ENCODE assay signal across 8 cellular contexts in genomic region chr12:45990468-45991288, GRCh38. TPM values are rescaled to one million over a fixed set of nuclear protein-coding genes. Genes with fewer than 3 reads are reported as not detected.
DNase-seq lines count a peak whose midpoint lies in the region; ATAC-seq, FAIRE-seq and TF ChIP-seq lines count a peak whose summit lies in the region.

A gene with protein sequence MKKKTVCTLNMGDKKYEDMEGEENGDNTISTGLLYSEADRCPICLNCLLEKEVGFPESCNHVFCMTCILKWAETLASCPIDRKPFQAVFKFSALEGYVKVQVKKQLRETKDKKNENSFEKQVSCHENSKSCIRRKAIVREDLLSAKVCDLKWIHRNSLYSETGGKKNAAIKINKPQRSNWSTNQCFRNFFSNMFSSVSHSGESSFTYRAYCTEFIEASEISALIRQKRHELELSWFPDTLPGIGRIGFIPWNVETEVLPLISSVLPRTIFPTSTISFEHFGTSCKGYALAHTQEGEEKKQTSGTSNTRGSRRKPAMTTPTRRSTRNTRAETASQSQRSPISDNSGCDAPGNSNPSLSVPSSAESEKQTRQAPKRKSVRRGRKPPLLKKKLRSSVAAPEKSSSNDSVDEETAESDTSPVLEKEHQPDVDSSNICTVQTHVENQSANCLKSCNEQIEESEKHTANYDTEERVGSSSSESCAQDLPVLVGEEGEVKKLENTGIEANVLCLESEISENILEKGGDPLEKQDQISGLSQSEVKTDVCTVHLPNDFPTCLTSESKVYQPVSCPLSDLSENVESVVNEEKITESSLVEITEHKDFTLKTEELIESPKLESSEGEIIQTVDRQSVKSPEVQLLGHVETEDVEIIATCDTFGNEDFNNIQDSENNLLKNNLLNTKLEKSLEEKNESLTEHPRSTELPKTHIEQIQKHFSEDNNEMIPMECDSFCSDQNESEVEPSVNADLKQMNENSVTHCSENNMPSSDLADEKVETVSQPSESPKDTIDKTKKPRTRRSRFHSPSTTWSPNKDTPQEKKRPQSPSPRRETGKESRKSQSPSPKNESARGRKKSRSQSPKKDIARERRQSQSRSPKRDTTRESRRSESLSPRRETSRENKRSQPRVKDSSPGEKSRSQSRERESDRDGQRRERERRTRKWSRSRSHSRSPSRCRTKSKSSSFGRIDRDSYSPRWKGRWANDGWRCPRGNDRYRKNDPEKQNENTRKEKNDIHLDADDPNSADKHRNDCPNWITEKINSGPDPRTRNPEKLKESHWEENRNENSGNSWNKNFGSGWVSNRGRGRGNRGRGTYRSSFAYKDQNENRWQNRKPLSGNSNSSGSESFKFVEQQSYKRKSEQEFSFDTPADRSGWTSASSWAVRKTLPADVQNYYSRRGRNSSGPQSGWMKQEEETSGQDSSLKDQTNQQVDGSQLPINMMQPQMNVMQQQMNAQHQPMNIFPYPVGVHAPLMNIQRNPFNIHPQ (N-terminal part only) (minus strand): TSS chr12:45990574. CDS start chr12:45964167, 26,407 bp downstream.

- peak within 1 kb of the TSS; percentile 100 for H3K27ac Mint-ChIP-seq in activated CD4-positive, alpha-beta T cell treated with anti-CD3 and anti-CD28 coated beads for 36 hours

- DNase-seq in GM19239 (ENCODE audit: insufficient read length, low spot score) (peak; percentile 67), NCI-H524 (lab: John Stamatoyannopoulos, UW) (peak; percentile 98 to 99), choroid plexus epithelial cell (ENCODE audit: low read depth) (peak; percentile 100), kidney epithelial cell (ENCODE audit: low read depth) (peak; percentile 99)
- DNase-seq in activated CD4-positive, alpha-beta T cell treated with anti-CD3 and anti-CD28 coated beads for 36 hours: peak; percentile 100
- DNase-seq in stimulated activated CD4-positive, alpha-beta T cell treated with anti-CD3 and anti-CD28 coated beads, Interleukin-15, amount 100 ng/mL, for 48 hours (ENCODE audit: low read depth in 2 of 2): peak; percentile 100

- H3K27me3 ChIP-seq in BLaER1 (no peaks in the 10 kb centered on the region), kidney epithelial cell (ENCODE audit: control insufficient read depth, insufficient read depth, low read length) (no peaks in the 10 kb centered on the region)

- no peaks in the 10 kb centered on the region for H3K27me3 Mint-ChIP-seq in activated CD4-positive, alpha-beta T cell treated with anti-CD3 and anti-CD28 coated beads for 36 hours

- H3K4me1 ChIP-seq in BLaER1: peaks cover 50% of the 10 kb centered on the region

- peaks cover 34% of the 10 kb centered on the region for H3K4me1 Mint-ChIP-seq in activated CD4-positive, alpha-beta T cell treated with anti-CD3 and anti-CD28 coated beads for 36 hours

- intact Hi-C loops in activated CD4-positive, alpha-beta T cell treated with anti-CD3 and anti-CD28 coated beads for 36 hours (cut with DNase I, micrococcal nuclease): loop anchor here (1.0 to 10.0 kb wide), 17 partner anchors 82 to 1224 kb away; partner anchors contain the start of genes SLC38A2 (in 2 of the 2) and ARID2 (in 1 of the 2)

- CTCF ChIA-PET in activated CD4-positive, alpha-beta T cell treated with anti-CD3 and anti-CD28 coated beads for 36 hours (lab: Charles Lee): interaction anchor here (0.6 to 1.8 kb wide), 18 partner anchors 10 to 1320 kb away, joined by 3 to 6 read pairs (median 3); no protein-coding TSS in a partner anchor

- H3K36me3 Mint-ChIP-seq in activated CD4-positive, alpha-beta T cell treated with anti-CD3 and anti-CD28 coated beads for 36 hours (ENCODE audit: low read depth): peaks cover 24% of the 10 kb centered on the region

- peak within 1 kb of the TSS; percentile 90 for H3K4me2 ChIP-seq in BLaER1

- H3K36me3 ChIP-seq in BLaER1 (peaks cover 15% of the 10 kb centered on the region; the same call in 1 of the 2 replicates), kidney epithelial cell (ENCODE audit: control insufficient read depth, insufficient read depth, low read length) (no peaks in the 10 kb centered on the region)

- H3K9me3 Mint-ChIP-seq in activated CD4-positive, alpha-beta T cell treated with anti-CD3 and anti-CD28 coated beads for 36 hours (ENCODE audit: low read depth): no peaks in the 10 kb centered on the region

- peak within 1 kb of the TSS; percentile 93 for H3K4me3 Mint-ChIP-seq in activated CD4-positive, alpha-beta T cell treated with anti-CD3 and anti-CD28 coated beads for 36 hours

- FAIRE-seq in GM19239 (lab: Jason Lieb, UNC): peak; percentile 95

- peak within 1 kb of the TSS; percentile 97 for H3K27ac ChIP-seq in BLaER1

- peaks cover 40% of the 10 kb centered on the region for H4K20me1 ChIP-seq in BLaER1

- peak; percentile 65 for ATAC-seq in HG03457 (IDR thresholded peaks at IDR 0.05; ENCODE audit: unreplicated experiment)
- peak; percentile 79 for ATAC-seq in activated CD4-positive, alpha-beta T cell treated with anti-CD3 and anti-CD28 coated beads for 36 hours

- H3K9me3 ChIP-seq in BLaER1: no peaks in the 10 kb centered on the region

- peak; percentile 90 for TF ChIP-seq CTCF in choroid plexus epithelial cell (conservative IDR thresholded peaks at IDR 0.05; ENCODE audit: low read depth, low read length)
- TF ChIP-seq CTCF in kidney epithelial cell (IDR thresholded peaks at IDR 0.05; ENCODE audit: insufficient read depth, low read length, poor library complexity, severe bottlenecking): peak; percentile 96

- H3K4me3 ChIP-seq in BLaER1: peak within 1 kb of the TSS; percentile 93
- peak within 1 kb of the TSS; percentile 97 for H3K4me3 ChIP-seq in choroid plexus epithelial cell (ENCODE audit: low read depth, low read length)
- peak within 1 kb of the TSS; percentile 97 for H3K4me3 ChIP-seq in kidney epithelial cell (ENCODE audit: low read depth, low read length)

- POLR2A ChIA-PET in activated CD4-positive, alpha-beta T cell treated with anti-CD3 and anti-CD28 coated beads for 36 hours (lab: Charles Lee): interaction anchor here (0.6 to 2.3 kb wide), 7 partner anchors 226 to 772 kb away, joined by 3 to 8 read pairs (median 4); no protein-coding TSS in a partner anchor

- H3K9ac ChIP-seq in BLaER1: peak within 1 kb of the TSS; percentile 98

RNA-seq across cellular contexts. Expression of the gene that starts here (rescaled TPM):
- 100 to 1,000 TPM; 132 to 145 TPM for total RNA-seq in activated CD4-positive, alpha-beta T cell treated with anti-CD3 and anti-CD28 coated beads for 36 hours
- 92.4 and 108 TPM in 2 replicates for total RNA-seq in kidney epithelial cell

Comparison
In these comparisons a context has a peak if more than half of its experiments do, and no peak if none do; other contexts are left out.
1. Peak in every context shown above with its lines: DNase-seq, ATAC-seq, H3K4me3 ChIP-seq and H3K27ac ChIP-seq.